Comparison of ENCODE assay signal across 10 cellular contexts in the genomic region with DNA sequence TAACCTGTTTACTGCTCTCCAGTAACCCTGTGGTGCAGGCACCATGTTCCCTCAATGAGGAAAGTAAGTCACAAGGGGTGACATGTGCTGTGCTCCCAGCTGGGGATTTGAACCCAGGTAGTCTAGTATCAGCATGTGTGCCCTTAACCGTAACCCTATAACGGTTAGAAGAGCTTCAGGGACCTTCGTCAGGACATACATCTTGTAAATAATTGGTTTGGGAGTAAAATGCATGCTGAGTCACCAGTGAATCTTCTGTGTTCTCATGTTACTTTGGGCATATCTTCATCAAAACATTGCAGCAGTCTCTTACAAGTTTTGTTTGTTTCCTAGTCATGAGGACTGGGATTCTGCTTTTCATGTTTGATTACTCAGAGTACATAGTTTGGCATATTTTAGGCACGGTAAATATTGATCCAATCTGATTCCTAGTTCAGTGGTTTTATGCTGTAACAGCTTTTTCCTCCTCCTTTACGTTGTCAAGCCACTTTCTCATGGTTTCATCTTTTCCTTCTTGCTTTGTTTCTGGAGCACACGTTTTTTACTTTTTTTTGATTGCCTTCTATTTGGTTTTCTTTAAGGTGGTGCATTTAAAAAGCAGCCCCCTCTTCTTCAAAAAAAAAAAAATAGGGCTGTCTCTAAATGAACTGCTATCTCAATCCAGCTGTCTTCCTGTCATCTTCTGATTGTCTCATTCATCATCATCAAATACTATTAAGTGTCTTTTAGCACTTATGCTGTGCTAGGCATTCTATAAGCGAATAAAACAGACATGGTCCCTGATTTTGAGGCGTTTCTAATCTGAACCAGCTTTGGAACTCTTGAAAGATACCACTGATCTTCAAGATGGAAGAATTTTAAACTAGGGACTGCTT. TPM values are rescaled to one million over a fixed set of nuclear protein-coding genes. Genes with fewer than 3 reads are reported as not detected.
DNase-seq lines count a peak whose midpoint lies in the region; ATAC-seq, FAIRE-seq and TF ChIP-seq lines count a peak whose summit lies in the region.
"Had no signal": no experiment of that assay in that cellular context is flagged by ENCODE, and none has a peak within 500 bp of the region (broad histone marks: within the 10 kb centered on the region; RNA-seq: fewer than 3 reads in every experiment).

No MANE protein-coding gene starts in this region.

- FAIRE-seq in GM12891 (lab: Jason Lieb, UNC): no peak

- H3K9me3 ChIP-seq in right atrium auricular region: no peaks in the 10 kb centered on the region

- H3K36me3 Mint-ChIP-seq in GM23338 (ENCODE audit: low read depth): no peaks in the 10 kb centered on the region
- H3K36me3 Mint-ChIP-seq in immature natural killer cell: peaks cover 24 to 36% (median 30%) of the 10 kb centered on the region in 3 donors

- DNase-seq in GM23338 (ENCODE audit: low spot score) (no peak), immature natural killer cell (no peak), cerebellar nuclear complex (lab: John Stamatoyannopoulos, UW) (no peak), right atrium auricular region (ENCODE audit: low spot score) (no peak), GM12891 (ENCODE audit: insufficient read length, low spot score) (no peak)
- DNase-seq in NK-92 treated with Interleukin-12 subunit alpha and Interleukin-12 subunit beta, amount 100 ng/mL, for 24 hours (lab: John Stamatoyannopoulos, UW): no peak
- DNase-seq: activated T-cell treated with anti-CD3 and anti-CD28 coated beads, Interleukin-2, amount 50 U/mL, for 24 hours; MM.1S had no signal

- H3K36me3 ChIP-seq in ACC112 (ENCODE audit: insufficient read depth, low read length) (peaks cover 25% of the 10 kb centered on the region), GM23338 (ENCODE audit: insufficient read depth) (no peaks in the 10 kb centered on the region), right atrium auricular region (peaks cover 33% of the 10 kb centered on the region)

- H3K27ac ChIP-seq in ACC112 (ENCODE audit: low read depth, low read length) (peak overlapping the region; percentile 47), GM23338 (ENCODE audit: low read depth) (no peak overlapping the region), VCaP (peak overlapping the region; percentile 86), right atrium auricular region (no peak overlapping the region)

- H3K27ac Mint-ChIP-seq in GM23338 (0 out of 2 replicates have a peak overlapping the region, but pooled peaks have one; percentile 43), immature natural killer cell (peak overlapping the region in 4 of 6 donors; percentile 8 to 46 (median 24))
- H3K27ac Mint-ChIP-seq: activated T-cell treated with anti-CD3 and anti-CD28 coated beads, Interleukin-2, amount 50 U/mL, for 24 hours had no signal

- H3K4me3 Mint-ChIP-seq in GM23338 (no peak overlapping the region), immature natural killer cell (no peak overlapping the region)
- H3K4me3 Mint-ChIP-seq: activated T-cell treated with anti-CD3 and anti-CD28 coated beads, Interleukin-2, amount 50 U/mL, for 24 hours had no signal

- H3K27me3 Mint-ChIP-seq in GM23338 (ENCODE audit: insufficient read depth, low read depth, poor library complexity): no peaks in the 10 kb centered on the region
- H3K27me3 Mint-ChIP-seq in immature natural killer cell (ENCODE audit: low read depth in 3 of 3): no peaks in the 10 kb centered on the region
- H3K27me3 Mint-ChIP-seq: activated T-cell treated with anti-CD3 and anti-CD28 coated beads, Interleukin-2, amount 50 U/mL, for 24 hours had no signal

- no peaks in the 10 kb centered on the region for H3F3A ChIP-seq in GM23338 (replicated peaks; ENCODE audit: low read depth)

- H3K4me1 ChIP-seq in ACC112 (ENCODE audit: control insufficient read depth, insufficient read depth, low read length, unreplicated experiment) (peaks cover 20% of the 10 kb centered on the region), GM23338 (ENCODE audit: insufficient read depth) (peaks cover 21% of the 10 kb centered on the region), right atrium auricular region (no peaks in the 10 kb centered on the region)

- peak; percentile 45; the same call in 2 of the 3 replicates for ATAC-seq in GM23338

- H2AFZ ChIP-seq in ACC112 (ENCODE audit: low read length, unreplicated experiment) (no peak overlapping the region), GM23338 (peak overlapping the region; percentile 70; the same call in 1 of the 2 replicates)

- H3K4me3 ChIP-seq in ACC112 (ENCODE audit: low read depth, low read length): no peak overlapping the region; the same call in 1 of the 2 replicates
- no peak overlapping the region for H3K4me3 ChIP-seq in GM23338
- no peak overlapping the region for H3K4me3 ChIP-seq in right atrium auricular region

- no peak for TF ChIP-seq CTCF in GM23338 (conservative IDR thresholded peaks at IDR 0.05; ENCODE audit: low read depth in 2 of 2)
- no peak for TF ChIP-seq CTCF in VCaP (conservative IDR thresholded peaks at IDR 0.05)
- no peak for TF ChIP-seq CTCF in right atrium auricular region (IDR thresholded peaks at IDR 0.05)

- H3K9me3 Mint-ChIP-seq in GM23338 (no peaks in the 10 kb centered on the region), immature natural killer cell (no peaks in the 10 kb centered on the region)
- H3K9me3 Mint-ChIP-seq: activated T-cell treated with anti-CD3 and anti-CD28 coated beads, Interleukin-2, amount 50 U/mL, for 24 hours had no signal

- H3K79me2 ChIP-seq in ACC112 (ENCODE audit: control insufficient read depth, insufficient read depth, low read length, unreplicated experiment) (no peaks in the 10 kb centered on the region), GM23338 (replicated peaks; ENCODE audit: insufficient read depth) (no peaks in the 10 kb centered on the region)

- no peak overlapping the region for H3K4me2 ChIP-seq in GM23338

- no peaks in the 10 kb centered on the region for H3K27me3 ChIP-seq in ACC112 (ENCODE audit: insufficient read depth, low read length)
- H3K27me3 ChIP-seq in GM23338 (ENCODE audit: insufficient read depth): no peaks in the 10 kb centered on the region
- H3K27me3 ChIP-seq in right atrium auricular region: no peaks in the 10 kb centered on the region

- no peaks in the 10 kb centered on the region for H3K9me2 ChIP-seq in GM23338 (ENCODE audit: insufficient read depth)

- H3K4me1 Mint-ChIP-seq in GM23338 (peaks cover 26% of the 10 kb centered on the region), immature natural killer cell (peaks cover 0 to 2% of the 10 kb centered on the region in 2 donors)

- H4K20me1 ChIP-seq in GM23338 (replicated peaks; ENCODE audit: insufficient read depth): no peaks in the 10 kb centered on the region

- no peak for TF ChIP-seq POLR2A in GM12891 (IDR thresholded peaks at IDR 0.05; ENCODE audit: low read depth, low read length)

TF ChIP-seq in GM23338, 12 proteins besides CTCF, POLR2A, EP300 and RAD21 (continues in another document):
- TF ChIP-seq STAT1 (IDR thresholded peaks at IDR 0.05; ENCODE audit: unreplicated experiment): no peak
- no peak for TF ChIP-seq NANOG (IDR thresholded peaks at IDR 0.05; ENCODE audit: borderline replicate concordance)
- TF ChIP-seq POLR2AphosphoS5 (IDR thresholded peaks at IDR 0.05; ENCODE audit: low read depth): no peak
- TF ChIP-seq ZNF114 (CRISPR knock-in tag; IDR thresholded peaks at IDR 0.05): no peak

TF ChIP-seq in GM12891, 5 proteins besides CTCF, POLR2A, EP300 and RAD21:
- TF ChIP-seq POU2F2 (IDR thresholded peaks at IDR 0.05; ENCODE audit: low read depth, low read length) (no peak), SPI1 (IDR thresholded peaks at IDR 0.05; ENCODE audit: low read depth, low read length) (no peak), TAF1 (IDR thresholded peaks at IDR 0.05; ENCODE audit: low read depth, low read length) (no peak)

RNA-seq across cellular contexts. Expression of gene CLIP4, which starts 50.4 kb away (rescaled TPM):
- 0.14 TPM in 1 of 2 replicates, not detected in the other for total RNA-seq in GM23338 (2014; rRNA removed; shearing (Covaris generic))
- polyA plus RNA-seq in GM23338 (2016; fragmentation: Nextera tagmentation; extraction: Ambion mirVana): 0.06 TPM in 1 of 2 replicates, not detected in the other
- polyA plus RNA-seq in immature natural killer cell: 10 to 100 TPM; 20.4 to 32.7 (median 20.5) TPM
- total RNA-seq in right atrium auricular region: 10 to 100 TPM; 66.5 to 71.0 TPM
- polyA plus RNA-seq in GM12891 (2012; ENCODE audit: low read depth, missing spikeins): 11.3 TPM

Comparison
In these comparisons a context has a peak if more than half of its experiments do, and no peak if none do; other contexts are left out.
1. H3K27ac ChIP-seq: peak in ACC112 (single experiment) and VCaP (single experiment); none in GM23338 (single experiment) and right atrium auricular region (0 of 2).
2. RNA of gene CLIP4, which starts 50.4 kb away (total RNA-seq): 66.5 to 71.0 TPM in right atrium auricular region; 0.14 TPM in GM23338; every median in the first group is over 10 times any median in the second.